ENCODE assay signal across 23 cellular contexts in the genomic region with DNA sequence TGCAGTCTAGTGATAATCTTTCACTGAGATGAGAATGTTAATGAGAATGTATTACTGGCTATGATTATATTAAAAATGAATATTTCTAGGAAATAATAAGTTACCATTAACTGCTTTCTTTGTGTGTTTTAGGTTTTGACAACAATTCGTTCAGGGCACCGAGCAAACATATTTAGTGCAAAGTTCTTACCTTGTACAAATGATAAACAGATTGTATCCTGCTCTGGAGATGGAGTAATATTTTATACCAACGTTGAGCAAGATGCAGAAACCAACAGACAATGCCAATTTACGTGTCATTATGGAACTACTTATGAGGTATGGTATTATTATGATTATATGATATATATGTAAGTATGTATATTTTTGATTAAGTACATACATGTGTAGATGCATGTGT.
"Had no signal": no experiment of that assay in that cellular context is flagged by ENCODE, and none has a peak within 500 bp of the region (broad histone marks: within the 10 kb centered on the region; RNA-seq: fewer than 3 reads in every experiment).

No MANE protein-coding gene starts in this region.

- H3K4me3 ChIP-seq: coronary artery, dorsolateral prefrontal cortex, esophagus muscularis mucosa, gastroesophageal sphincter, heart left ventricle, hepatocyte, left lung, lower lobe of right lung, mucosa of descending colon had no signal

- ATAC-seq: foreskin keratinocyte, gastroesophageal sphincter, left colon, left lung, lower lobe of right lung, mucosa of descending colon had no signal

- H3K27ac ChIP-seq: coronary artery, dorsolateral prefrontal cortex, esophagus muscularis mucosa, foreskin keratinocyte, gastroesophageal sphincter, heart left ventricle, hepatocyte, left lung, lower lobe of right lung had no signal

- DNase-seq: dermis blood vessel endothelial cell; dorsolateral prefrontal cortex; effector CD4-positive, alpha-beta T cell; effector memory CD4-positive, alpha-beta T cell; foreskin keratinocyte; heart left ventricle; hypothalamus; immature natural killer cell; islet precursor cell; kidney; kidney glomerular epithelial cell; left colon; left lung; left ventricle myocardium superior; lower lobe of right lung; mesenchymal stem cell; mucosa of descending colon; naive B cell had no signal

- H3K9me3 ChIP-seq: esophagus muscularis mucosa, gastroesophageal sphincter, heart left ventricle, left lung, lower lobe of right lung, mucosa of descending colon had no signal

- FAIRE-seq: endothelial cell of umbilical vein had no signal

- H3K4me1 ChIP-seq: esophagus muscularis mucosa, foreskin keratinocyte, left lung, lower lobe of right lung had no signal

- H3K4me2 ChIP-seq: hepatocyte had no signal

- H3K27me3 ChIP-seq: dorsolateral prefrontal cortex, esophagus muscularis mucosa, foreskin keratinocyte, gastroesophageal sphincter, heart left ventricle, hepatocyte, left lung had no signal

- H2AFZ ChIP-seq: hepatocyte had no signal
